ENCODE assay signal across 19 cellular contexts in genomic region chr5:98455660-98456059, GRCh38.
DNase-seq lines count a peak whose midpoint lies in the region; ATAC-seq, FAIRE-seq and TF ChIP-seq lines count a peak whose summit lies in the region.
"Had no signal": no experiment of that assay in that cellular context is flagged by ENCODE, and none has a peak within 500 bp of the region (broad histone marks: within the 10 kb centered on the region; RNA-seq: fewer than 3 reads in every experiment).

No MANE protein-coding gene starts in this region.

- H3K9me3 ChIP-seq in astrocyte (ENCODE audit: insufficient read depth, low read depth, low read length), result no peaks in the 10 kb centered on the region
- H3K9me3 ChIP-seq: mucosa of descending colon had no signal

- H3K79me2 ChIP-seq in astrocyte (ENCODE audit: insufficient read depth, low read length), result no peaks in the 10 kb centered on the region
- H3K79me2 ChIP-seq: parathyroid adenoma had no signal

- TF ChIP-seq CTCF in astrocyte (IDR thresholded peaks at IDR 0.05; ENCODE audit: insufficient read depth, low read depth, low read length) (no peak), progenitor cell of endocrine pancreas (IDR thresholded peaks at IDR 0.05; ENCODE audit: unreplicated experiment) (no peak)

- peak overlapping the region; percentile 75 for H3K27ac Mint-ChIP-seq in astrocyte (ENCODE audit: unreplicated experiment)
- H3K27ac Mint-ChIP-seq in progenitor cell of endocrine pancreas, result no peak overlapping the region
- H3K27ac Mint-ChIP-seq: activated naive CD8-positive, alpha-beta T cell treated with anti-CD3 and anti-CD28 coated beads for 36 hours; CD8-positive, alpha-beta memory T cell; stimulated activated naive CD8-positive, alpha-beta T cell treated with anti-CD3 and anti-CD28 coated beads, Interleukin-15, Interleukin-2, amounts not matched to agents 100 ng/mL and 50 ng/mL, for 24 hours had no signal

- no peak overlapping the region for H2AFZ ChIP-seq in astrocyte (ENCODE audit: low read depth, low read length)
- H2AFZ ChIP-seq: parathyroid adenoma had no signal

- H3K27me3 Mint-ChIP-seq in astrocyte (ENCODE audit: low read depth, unreplicated experiment) (no peaks in the 10 kb centered on the region), progenitor cell of endocrine pancreas (no peaks in the 10 kb centered on the region)
- H3K27me3 Mint-ChIP-seq: CD8-positive, alpha-beta memory T cell; stimulated activated naive CD8-positive, alpha-beta T cell treated with anti-CD3 and anti-CD28 coated beads, Interleukin-15, Interleukin-2, amounts not matched to agents 100 ng/mL and 50 ng/mL, for 24 hours had no signal

- peak overlapping the region; percentile 70 for H3K9ac ChIP-seq in astrocyte (ENCODE audit: low read length)
- H3K9ac ChIP-seq: parathyroid adenoma had no signal

- H3K4me2 ChIP-seq in astrocyte (ENCODE audit: low read length), result peak overlapping the region; percentile 77

- H3K4me3 Mint-ChIP-seq in astrocyte (ENCODE audit: unreplicated experiment) (no peak overlapping the region), progenitor cell of endocrine pancreas (ENCODE audit: low read depth) (no peak overlapping the region)
- H3K4me3 Mint-ChIP-seq: activated naive CD8-positive, alpha-beta T cell treated with anti-CD3 and anti-CD28 coated beads for 36 hours; activated T-cell treated with anti-CD3 and anti-CD28 coated beads, Interleukin-2, amount 50 U/mL, for 4 hours; CD8-positive, alpha-beta memory T cell; stimulated activated naive CD8-positive, alpha-beta T cell treated with anti-CD3 and anti-CD28 coated beads, Interleukin-15, Interleukin-2, amounts not matched to agents 100 ng/mL and 50 ng/mL, for 24 hours had no signal

- peaks cover 21% of the 10 kb centered on the region for H3K4me1 ChIP-seq in astrocyte (ENCODE audit: insufficient read depth, low read length)
- H3K4me1 ChIP-seq: parathyroid adenoma had no signal

- peak; percentile 20 for FAIRE-seq in astrocyte (lab: Jason Lieb, UNC)
- FAIRE-seq: A204.1, GM12891 had no signal

- H3K36me3 Mint-ChIP-seq in astrocyte (ENCODE audit: low read depth, unreplicated experiment) (no peaks in the 10 kb centered on the region), progenitor cell of endocrine pancreas (ENCODE audit: insufficient read depth) (no peaks in the 10 kb centered on the region)
- H3K36me3 Mint-ChIP-seq: activated naive CD8-positive, alpha-beta T cell treated with anti-CD3 and anti-CD28 coated beads for 36 hours; CD8-positive, alpha-beta memory T cell had no signal

- ATAC-seq in GM21529 (IDR thresholded peaks at IDR 0.05; ENCODE audit: unreplicated experiment) (no peak), GM18858 (IDR thresholded peaks at IDR 0.05; ENCODE audit: unreplicated experiment) (no peak)
- ATAC-seq: activated T-cell treated with anti-CD3 and anti-CD28 coated beads, Interleukin-2, amount 50 U/mL, for 4 hours had no signal

- peak overlapping the region; percentile 87 for H3K27ac ChIP-seq in astrocyte (ENCODE audit: low read depth, low read length)
- H3K27ac ChIP-seq: parathyroid adenoma had no signal

- no peaks in the 10 kb centered on the region for H3K36me3 ChIP-seq in astrocyte (ENCODE audit: insufficient read depth, low read length)

- H3K4me3 ChIP-seq in astrocyte (ENCODE audit: insufficient read depth, low read depth, low read length), result no peak overlapping the region
- H3K4me3 ChIP-seq: mucosa of descending colon had no signal

- H3K4me1 Mint-ChIP-seq in astrocyte (ENCODE audit: low read depth, unreplicated experiment), result peaks cover 16% of the 10 kb centered on the region
- H3K4me1 Mint-ChIP-seq in progenitor cell of endocrine pancreas (ENCODE audit: low read depth), result no peaks in the 10 kb centered on the region
- H3K4me1 Mint-ChIP-seq: activated naive CD8-positive, alpha-beta T cell treated with anti-CD3 and anti-CD28 coated beads for 36 hours; CD8-positive, alpha-beta memory T cell had no signal

- no peaks in the 10 kb centered on the region for H3K27me3 ChIP-seq in astrocyte (ENCODE audit: insufficient read depth, low read length)

- no peaks in the 10 kb centered on the region for H4K20me1 ChIP-seq in astrocyte (ENCODE audit: insufficient read depth, low read length)

- H3K9me3 Mint-ChIP-seq in astrocyte (ENCODE audit: unreplicated experiment) (peaks cover 1% of the 10 kb centered on the region), progenitor cell of endocrine pancreas (ENCODE audit: low read depth) (no peaks in the 10 kb centered on the region)
- H3K9me3 Mint-ChIP-seq: activated naive CD8-positive, alpha-beta T cell treated with anti-CD3 and anti-CD28 coated beads for 36 hours; activated T-cell treated with anti-CD3 and anti-CD28 coated beads, Interleukin-2, amount 50 U/mL, for 4 hours; CD8-positive, alpha-beta memory T cell; stimulated activated naive CD8-positive, alpha-beta T cell treated with anti-CD3 and anti-CD28 coated beads, Interleukin-15, Interleukin-2, amounts not matched to agents 100 ng/mL and 50 ng/mL, for 24 hours had no signal

- DNase-seq in A172 (ENCODE audit: low spot score) (peak; percentile 40), HS-5 (ENCODE audit: low read depth) (peak; percentile 74), astrocyte (ENCODE audit: low read depth) (peak; percentile 69), fibroblast of peridontal ligament (ENCODE audit: extremely low read depth) (peak; percentile 60), NCI-H2171 treated with DMSO at 0.1 percent for 48 hours (lab: John Stamatoyannopoulos, UW) (no peak), progenitor cell of endocrine pancreas (ENCODE audit: low spot score, unreplicated experiment) (no peak)
- DNase-seq: activated naive CD8-positive, alpha-beta T cell treated with anti-CD3 and anti-CD28 coated beads for 36 hours; activated T-cell treated with anti-CD3 and anti-CD28 coated beads, Interleukin-2, amount 50 U/mL, for 4 hours; CD8-positive, alpha-beta memory T cell; KBM-7; mucosa of descending colon; NCI-H1417; NCI-H345 had no signal

Comparison
In these comparisons a context has a peak if more than half of its experiments do, and no peak if none do; other contexts are left out.
1. DNase-seq: peak in A172 (single experiment), HS-5 (single experiment), astrocyte (single experiment) and fibroblast of peridontal ligament (single experiment); none in NCI-H2171 treated with DMSO at 0.1 percent for 48 hours (single experiment) and progenitor cell of endocrine pancreas (single experiment).